34 cellular contexts compared by ENCODE assay signal in the genomic region with DNA sequence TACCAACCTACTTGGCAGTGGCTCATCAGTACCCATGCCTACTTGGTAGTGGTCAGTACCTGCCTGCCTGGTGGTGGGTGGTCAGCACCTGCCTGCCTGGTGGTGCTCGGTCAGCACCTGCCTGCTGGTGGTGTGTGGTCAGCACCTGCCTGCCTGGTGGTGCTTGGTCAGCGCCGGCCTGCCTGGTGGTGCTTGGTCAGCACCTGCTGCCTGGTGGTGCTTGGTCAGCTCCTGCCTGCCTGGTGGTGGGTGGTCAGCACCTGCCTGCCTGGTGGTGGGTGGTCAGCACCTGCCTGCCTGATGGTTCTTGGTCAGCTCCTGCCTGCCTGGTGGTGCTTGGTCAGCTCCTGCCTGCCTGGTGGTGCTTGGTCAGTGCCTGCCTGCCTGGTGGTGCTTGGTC.
"Had no signal": no experiment of that assay in that cellular context is flagged by ENCODE, and none has a peak within 500 bp of the region (broad histone marks: within the 10 kb centered on the region; RNA-seq: fewer than 3 reads in every experiment).

No MANE protein-coding gene starts in this region.

- H3K4me3 ChIP-seq: ascending aorta had no signal

- H3K9me3 ChIP-seq: ascending aorta had no signal

- H3K36me3 ChIP-seq: ascending aorta had no signal

- H3K9me3 Mint-ChIP-seq: activated naive CD4-positive, alpha-beta T cell treated with anti-CD3 and anti-CD28 coated beads for 36 hours; activated naive CD8-positive, alpha-beta T cell treated with anti-CD3 and anti-CD28 coated beads, Interleukin-2, amount 50 U/mL, for 24 hours; activated T-cell treated with anti-CD3 and anti-CD28 coated beads, Interleukin-2, amount 50 U/mL, for 24 hours; activated T-helper 2 cell treated with anti-CD3 and anti-CD28 coated beads, Interferon-gamma antibody, Interleukin-2, Interleukin-4, amounts not matched to agents 10 μg/mL and 5 μg/mL and 100 μg/mL, durations not matched to agents 14 hours and 24 hours and 36 hours; T-helper 1 cell treated with Interleukin-12 subunit alpha and Interleukin-12 subunit beta and Interleukin-4 antibody, amounts not matched to agents 30 μg/mL and 1 μg/mL, for 36 hours had no signal

- H3K4me1 ChIP-seq: ascending aorta had no signal

- FAIRE-seq: TTC549 had no signal

- H3K4me3 Mint-ChIP-seq: activated CD4-positive, alpha-beta memory T cell treated with anti-CD3 and anti-CD28 coated beads, Interleukin-2, amount 10 ng/mL, durations not matched to agents 7 days and 5 days; activated CD4-positive, alpha-beta T cell treated with anti-CD3 and anti-CD28 coated beads for 36 hours; activated CD4-positive, alpha-beta T cell treated with anti-CD3 and anti-CD28 coated beads, Interleukin-2, amount 10 ng/mL, durations not matched to agents 7 days and 5 days; activated CD8-positive, alpha-beta memory T cell treated with anti-CD3 and anti-CD28 coated beads, Interleukin-2, amount 10 ng/mL, durations not matched to agents 7 days and 5 days; activated CD8-positive, alpha-beta T cell treated with anti-CD3 and anti-CD28 coated beads, Interleukin-2, amount 10 ng/mL, durations not matched to agents 7 days and 5 days; activated naive CD4-positive, alpha-beta T cell treated with anti-CD3 and anti-CD28 coated beads for 36 hours; activated naive CD8-positive, alpha-beta T cell; activated naive CD8-positive, alpha-beta T cell treated with anti-CD3 and anti-CD28 coated beads, Interleukin-2, amount 10 ng/mL, durations not matched to agents 7 days and 5 days; activated naive CD8-positive, alpha-beta T cell treated with anti-CD3 and anti-CD28 coated beads, Interleukin-2, amount 50 U/mL, for 24 hours; activated T-cell treated with anti-CD3 and anti-CD28 coated beads, Interleukin-2, amount 50 U/mL, for 24 hours; brain; T-helper 1 cell treated with Interleukin-12 subunit alpha and Interleukin-12 subunit beta and Interleukin-4 antibody, amounts not matched to agents 30 μg/mL and 1 μg/mL, for 36 hours; T-helper 2 cell treated with Interferon-gamma antibody and Interleukin-4, amounts not matched to agents 5 μg/mL and 100 μg/mL, for 36 hours had no signal

- H3K36me3 Mint-ChIP-seq: activated CD8-positive, alpha-beta memory T cell treated with anti-CD3 and anti-CD28 coated beads, Interleukin-2, amount 10 ng/mL, durations not matched to agents 7 days and 5 days; activated naive CD8-positive, alpha-beta T cell; activated naive CD8-positive, alpha-beta T cell treated with anti-CD3 and anti-CD28 coated beads, Interleukin-2, amount 10 ng/mL, durations not matched to agents 7 days and 5 days; brain had no signal

- H3K27ac ChIP-seq: ascending aorta, VCaP had no signal

- H3K27ac Mint-ChIP-seq: activated CD4-positive, alpha-beta memory T cell treated with anti-CD3 and anti-CD28 coated beads, Interleukin-2, amount 10 ng/mL, durations not matched to agents 7 days and 5 days; activated CD4-positive, alpha-beta T cell treated with anti-CD3 and anti-CD28 coated beads for 36 hours; activated CD4-positive, alpha-beta T cell treated with anti-CD3 and anti-CD28 coated beads, Interleukin-2, amount 10 ng/mL, durations not matched to agents 7 days and 5 days; activated CD8-positive, alpha-beta memory T cell treated with anti-CD3 and anti-CD28 coated beads, Interleukin-2, amount 10 ng/mL, durations not matched to agents 7 days and 5 days; activated CD8-positive, alpha-beta T cell treated with anti-CD3 and anti-CD28 coated beads, Interleukin-2, amount 10 ng/mL, durations not matched to agents 7 days and 5 days; activated naive CD4-positive, alpha-beta T cell treated with anti-CD3 and anti-CD28 coated beads for 36 hours; activated naive CD8-positive, alpha-beta T cell; activated naive CD8-positive, alpha-beta T cell treated with anti-CD3 and anti-CD28 coated beads, Interleukin-2, amount 10 ng/mL, durations not matched to agents 7 days and 5 days; activated naive CD8-positive, alpha-beta T cell treated with anti-CD3 and anti-CD28 coated beads, Interleukin-2, amount 50 U/mL, for 24 hours; activated T-cell treated with anti-CD3 and anti-CD28 coated beads, Interleukin-2, amount 50 U/mL, for 24 hours; activated T-helper 2 cell treated with anti-CD3 and anti-CD28 coated beads, Interferon-gamma antibody, Interleukin-2, Interleukin-4, amounts not matched to agents 10 μg/mL and 5 μg/mL and 100 μg/mL, durations not matched to agents 14 hours and 24 hours and 36 hours; brain; T-helper 1 cell treated with Interleukin-12 subunit alpha and Interleukin-12 subunit beta and Interleukin-4 antibody, amounts not matched to agents 30 μg/mL and 1 μg/mL, for 36 hours; T-helper 2 cell treated with Interferon-gamma antibody and Interleukin-4, amounts not matched to agents 5 μg/mL and 100 μg/mL, for 36 hours had no signal

- H3K27me3 ChIP-seq: ascending aorta had no signal

- ATAC-seq: activated CD4-positive, alpha-beta T cell treated with anti-CD3 and anti-CD28 coated beads for 36 hours; activated CD4-positive, CD25-positive, alpha-beta regulatory T cell treated with anti-CD3 and anti-CD28 coated beads, Interleukin-2, amount 50 U/mL, for 24 hours; activated CD8-positive, alpha-beta memory T cell treated with anti-CD3 and anti-CD28 coated beads, Interleukin-2, amount 10 ng/mL, durations not matched to agents 7 days and 5 days; activated CD8-positive, alpha-beta T cell treated with anti-CD3 and anti-CD28 coated beads, Interleukin-2, amount 10 ng/mL, durations not matched to agents 7 days and 5 days; activated naive CD8-positive, alpha-beta T cell treated with anti-CD3 and anti-CD28 coated beads, Interleukin-2, amount 50 U/mL, for 24 hours had no signal

- H3K27me3 Mint-ChIP-seq: activated CD4-positive, alpha-beta T cell treated with anti-CD3 and anti-CD28 coated beads, Interleukin-2, amount 10 ng/mL, durations not matched to agents 7 days and 5 days had no signal

- DNase-seq: activated CD4-positive, alpha-beta memory T cell treated with anti-CD3 and anti-CD28 coated beads, Interleukin-2, amount 10 ng/mL, durations not matched to agents 7 days and 5 days; activated CD4-positive, alpha-beta T cell treated with anti-CD3 and anti-CD28 coated beads for 1 hour; activated CD4-positive, alpha-beta T cell treated with anti-CD3 and anti-CD28 coated beads for 36 hours; activated CD4-positive, alpha-beta T cell treated with anti-CD3 and anti-CD28 coated beads for 48 hours; activated CD4-positive, alpha-beta T cell treated with anti-CD3 and anti-CD28 coated beads, Interleukin-2, amount 10 ng/mL, durations not matched to agents 7 days and 5 days; activated CD4-positive, alpha-beta T cell treated with anti-CD3 and anti-CD28 coated beads, Interleukin-2, amount 50 U/mL, for 48 hours; activated CD4-positive, CD25-positive, alpha-beta regulatory T cell; activated CD8-positive, alpha-beta memory T cell treated with anti-CD3 and anti-CD28 coated beads for 24 hours; activated CD8-positive, alpha-beta memory T cell treated with anti-CD3 and anti-CD28 coated beads, Interleukin-2, amount 10 ng/mL, durations not matched to agents 7 days and 5 days; activated CD8-positive, alpha-beta memory T cell treated with anti-CD3 and anti-CD28 coated beads, Interleukin-2, amount 50 U/mL, for 48 hours; activated CD8-positive, alpha-beta T cell treated with anti-CD3 and anti-CD28 coated beads, Interleukin-2, amount 10 ng/mL, durations not matched to agents 7 days and 5 days; activated effector memory CD4-positive, alpha-beta T cell treated with Interleukin-2 at 50 U/mL for 16 hours; activated gamma-delta T cell; activated naive CD4-positive, alpha-beta T cell treated with anti-CD3 and anti-CD28 coated beads for 36 hours; activated naive CD4-positive, alpha-beta T cell treated with anti-CD3 and anti-CD28 coated beads, Interleukin-2, amount 50 U/mL, for 16 hours; activated naive CD8-positive, alpha-beta T cell treated with anti-CD3 and anti-CD28 coated beads, Interleukin-2, amount 10 ng/mL, durations not matched to agents 7 days and 5 days; activated naive CD8-positive, alpha-beta T cell treated with anti-CD3 and anti-CD28 coated beads, Interleukin-2, amount 50 U/mL, for 24 hours; activated T-cell treated with anti-CD3 and anti-CD28 coated beads, Interleukin-2, amount 50 U/mL, for 24 hours; activated T-cell treated with anti-CD3 and anti-CD28 coated beads, Interleukin-2, amount 50 U/mL, for 48 hours; amygdala; anterior cingulate cortex; central memory CD4-positive, alpha-beta T cell; T-helper 1 cell; T-helper 2 cell; T-helper 9 cell had no signal
